ENCODE assay signal across 1 cellular context in genomic region chrX:111560801-111561200, GRCh38.
TF ChIP-seq lines count a peak whose summit lies in the region.

No MANE protein-coding gene starts in this region.

TF ChIP-seq in H1, 55 proteins besides CTCF, POLR2A, EP300 and RAD21 (continued from another document):
- TF ChIP-seq MAX (IDR thresholded peaks at IDR 0.05) (no peak), ATF3 (IDR thresholded peaks at IDR 0.05; ENCODE audit: insufficient read depth, low read depth, low read length) (no peak), RNF2 (IDR thresholded peaks at IDR 0.05; ENCODE audit: borderline replicate concordance, low read depth, low read length, missing control alignments, poor library complexity, severe bottlenecking) (no peak), ASH2L (IDR thresholded peaks at IDR 0.05; ENCODE audit: low read length) (no peak), TBP (IDR thresholded peaks at IDR 0.05; ENCODE audit: low read depth, low read length) (no peak), SIRT6 (IDR thresholded peaks at IDR 0.05; ENCODE audit: low read length) (no peak), E2F6 (IDR thresholded peaks at IDR 0.05) (no peak), FOSL1 (IDR thresholded peaks at IDR 0.05; ENCODE audit: insufficient read depth, low read depth, low read length) (no peak), CEBPB (IDR thresholded peaks at IDR 0.05; ENCODE audit: low read depth, low read length) (no peak), EGR1 (IDR thresholded peaks at IDR 0.05; ENCODE audit: borderline replicate concordance, low read depth, low read length) (no peak)
